ENCODE assay signal across 8 cellular contexts in genomic region chr5:78509884-78510769, GRCh38.
DNase-seq lines count a peak whose midpoint lies in the region; ATAC-seq and TF ChIP-seq lines count a peak whose summit lies in the region.

No MANE protein-coding gene starts in this region.

- CTCF ChIA-PET in activated B cell treated with CpG ODN at 0.5 μM for 24 hours (lab: Charles Lee), result interaction anchor here (1.4 kb wide), 1 partner anchor 42 kb away, joined by 4 read pairs; no protein-coding TSS in a partner anchor

- DNase-seq in C1 segment of cervical spinal cord (lab: John Stamatoyannopoulos, UW), result peak in 12 of 14 donors; percentile 20 to 73 (median 53)
- peak; percentile 49 for DNase-seq in activated B cell treated with CpG ODN at 0.5 μM for 24 hours
- DNase-seq in medulla oblongata (ENCODE audit: extremely low spot score), result peak; percentile 61
- DNase-seq in NCI-H2107 (lab: John Stamatoyannopoulos, UW), result no peak

- H3K9me3 Mint-ChIP-seq in activated B cell treated with CpG ODN at 0.5 μM for 24 hours, result peaks cover 1% of the 10 kb centered on the region
- peaks cover 9% of the 10 kb centered on the region for H3K9me3 Mint-ChIP-seq in dendritic cell treated with granulocyte-macrophage colony-stimulating factor and Interleukin-4, amounts not matched to agents 40 ng/mL and 50 ng/mL, for 4 days
- H3K9me3 Mint-ChIP-seq in stimulated activated memory B cell treated with anti-CD40 and anti-IgM and Interleukin-4, amounts not matched to agents 10 μg/mL and 1 μg/mL and 100 μg/mL, for 72 hours, result no peaks in the 10 kb centered on the region

- H3K4me3 Mint-ChIP-seq in activated B cell treated with CpG ODN at 0.5 μM for 24 hours, result peak overlapping the region; percentile 76
- H3K4me3 Mint-ChIP-seq in dendritic cell treated with granulocyte-macrophage colony-stimulating factor and Interleukin-4, amounts not matched to agents 40 ng/mL and 50 ng/mL, for 4 days, result peak overlapping the region; percentile 79
- H3K4me3 Mint-ChIP-seq in stimulated activated memory B cell treated with anti-CD40 and anti-IgM and Interleukin-4, amounts not matched to agents 10 μg/mL and 1 μg/mL and 100 μg/mL, for 72 hours, result peak overlapping the region; percentile 60

- no peak for TF ChIP-seq CTCF in activated B cell treated with CpG ODN at 0.5 μM for 24 hours (IDR thresholded peaks at IDR 0.05)

- intact Hi-C loops in activated B cell treated with CpG ODN at 0.5 μM for 24 hours (cut with micrococcal nuclease), result loop anchor here (2.0 kb wide), 1 partner anchor 27 kb away; no protein-coding TSS in a partner anchor
- intact Hi-C loops in dendritic cell treated with granulocyte-macrophage colony-stimulating factor and Interleukin-4, amounts not matched to agents 40 ng/mL and 50 ng/mL, for 4 days (cut with micrococcal nuclease), result loop anchor here (2.0 kb wide), 1 partner anchor 17 kb away; no protein-coding TSS in a partner anchor

- H3K27ac Mint-ChIP-seq in activated B cell treated with CpG ODN at 0.5 μM for 24 hours, result no peak overlapping the region
- peak overlapping the region; percentile 92 for H3K27ac Mint-ChIP-seq in dendritic cell treated with granulocyte-macrophage colony-stimulating factor and Interleukin-4, amounts not matched to agents 40 ng/mL and 50 ng/mL, for 4 days
- peak overlapping the region; percentile 5 for H3K27ac Mint-ChIP-seq in stimulated activated memory B cell treated with anti-CD40 and anti-IgM and Interleukin-4, amounts not matched to agents 10 μg/mL and 1 μg/mL and 100 μg/mL, for 72 hours

- POLR2A ChIA-PET in activated B cell treated with CpG ODN at 0.5 μM for 24 hours (lab: Charles Lee), result no interaction called here

- peaks cover 27% of the 10 kb centered on the region for H3K4me1 Mint-ChIP-seq in activated B cell treated with CpG ODN at 0.5 μM for 24 hours
- H3K4me1 Mint-ChIP-seq in dendritic cell treated with granulocyte-macrophage colony-stimulating factor and Interleukin-4, amounts not matched to agents 40 ng/mL and 50 ng/mL, for 4 days (ENCODE audit: low read depth), result peaks cover 78% of the 10 kb centered on the region
- peaks cover 17% of the 10 kb centered on the region for H3K4me1 Mint-ChIP-seq in stimulated activated memory B cell treated with anti-CD40 and anti-IgM and Interleukin-4, amounts not matched to agents 10 μg/mL and 1 μg/mL and 100 μg/mL, for 72 hours

- ATAC-seq in GM19324 (IDR thresholded peaks at IDR 0.05; ENCODE audit: low FRiP score, unreplicated experiment), result peak; percentile 78
- peak; percentile 63 for ATAC-seq in HG03520 (IDR thresholded peaks at IDR 0.05; ENCODE audit: unreplicated experiment)
- ATAC-seq in activated B cell treated with CpG ODN at 0.5 μM for 24 hours (ENCODE audit: low read depth), result peak; percentile 82
- peak; percentile 89 for ATAC-seq in stimulated activated memory B cell treated with anti-CD40 and anti-IgM and Interleukin-4, amounts not matched to agents 10 μg/mL and 1 μg/mL and 100 μg/mL, for 72 hours

- peaks cover 20% of the 10 kb centered on the region for H3K36me3 Mint-ChIP-seq in activated B cell treated with CpG ODN at 0.5 μM for 24 hours (ENCODE audit: low read depth)
- peaks cover 62% of the 10 kb centered on the region for H3K36me3 Mint-ChIP-seq in dendritic cell treated with granulocyte-macrophage colony-stimulating factor and Interleukin-4, amounts not matched to agents 40 ng/mL and 50 ng/mL, for 4 days (ENCODE audit: low read depth)
- H3K36me3 Mint-ChIP-seq in stimulated activated memory B cell treated with anti-CD40 and anti-IgM and Interleukin-4, amounts not matched to agents 10 μg/mL and 1 μg/mL and 100 μg/mL, for 72 hours, result peaks cover 18% of the 10 kb centered on the region

- H3K27me3 Mint-ChIP-seq in activated B cell treated with CpG ODN at 0.5 μM for 24 hours, result no peaks in the 10 kb centered on the region
- H3K27me3 Mint-ChIP-seq in dendritic cell treated with granulocyte-macrophage colony-stimulating factor and Interleukin-4, amounts not matched to agents 40 ng/mL and 50 ng/mL, for 4 days, result no peaks in the 10 kb centered on the region
- no peaks in the 10 kb centered on the region for H3K27me3 Mint-ChIP-seq in stimulated activated memory B cell treated with anti-CD40 and anti-IgM and Interleukin-4, amounts not matched to agents 10 μg/mL and 1 μg/mL and 100 μg/mL, for 72 hours
